ENCODE assay signal across 1 cellular context in the genomic region with DNA sequence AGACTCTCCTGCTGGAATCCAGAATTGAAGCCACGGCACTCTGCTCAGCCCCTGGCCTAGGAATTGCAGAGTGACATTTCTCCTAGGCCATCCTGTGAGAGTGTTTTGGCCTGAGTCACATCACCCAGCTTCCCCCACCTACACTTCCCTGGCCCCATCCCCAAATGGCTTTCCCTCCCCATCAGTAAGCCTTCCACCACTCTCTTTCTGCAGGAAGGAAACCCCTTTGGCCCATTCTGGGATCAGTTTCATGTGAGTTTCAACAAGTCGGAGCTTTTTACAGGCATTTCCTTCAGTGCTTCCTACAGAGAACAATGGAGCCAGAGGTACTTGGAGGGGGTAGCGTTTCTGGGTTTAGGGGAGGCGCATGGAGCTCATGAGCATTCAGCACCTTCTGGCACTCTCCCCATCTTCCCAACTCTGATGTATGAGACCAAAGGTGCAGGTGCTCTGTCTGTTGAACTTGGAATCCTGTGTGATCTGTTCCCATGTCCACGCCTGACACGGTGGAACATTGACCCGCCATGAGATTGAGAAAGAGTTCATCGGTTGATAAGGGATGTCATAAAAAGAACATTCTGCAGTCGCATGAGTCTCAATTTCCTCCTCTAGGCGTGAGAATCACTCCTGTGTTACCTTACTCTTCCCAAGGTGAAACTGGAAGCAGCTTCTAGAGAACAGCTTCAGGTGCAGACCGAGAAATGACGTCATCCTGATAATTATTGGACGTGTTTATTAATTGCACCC.
A peak's percentile ranks its signal among the peaks of the same experiment; 100 is the strongest.
TF ChIP-seq lines count a peak whose summit lies in the region.

No MANE protein-coding gene starts in this region.

TF ChIP-seq in liver, 16 proteins besides CTCF, POLR2A, EP300 and RAD21 (continued from another document):
- TF ChIP-seq SP1 (IDR thresholded peaks at IDR 0.05) (peak; percentile 85), FOXA2 (IDR thresholded peaks at IDR 0.05) (peak; percentile 74), HNF4G (IDR thresholded peaks at IDR 0.05) (peak; percentile 89), TAF1 (conservative IDR thresholded peaks at IDR 0.05) (peak; percentile 26), YY1 (IDR thresholded peaks at IDR 0.05) (peak; percentile 90), RXRA (IDR thresholded peaks at IDR 0.05) (peak; percentile 96 to 99), FOXA1 (IDR thresholded peaks at IDR 0.05) (peak; percentile 87), NR2F2 (IDR thresholded peaks at IDR 0.05) (peak; percentile 66), GABPA (IDR thresholded peaks at IDR 0.05 in 1 of 2, conservative IDR thresholded peaks at IDR 0.05 in 1 of 2) (peak in 1 of 2 donors; percentile 64), JUND (IDR thresholded peaks at IDR 0.05) (peak in 1 of 2 donors; percentile 88), EGR1 (IDR thresholded peaks at IDR 0.05; ENCODE audit: low read depth in 2 of 2) (peak in 1 of 2 donors; percentile 71), HNF4A (conservative IDR thresholded peaks at IDR 0.05) (peak; percentile 96 to 99)
- TF ChIP-seq, protein P1, sequence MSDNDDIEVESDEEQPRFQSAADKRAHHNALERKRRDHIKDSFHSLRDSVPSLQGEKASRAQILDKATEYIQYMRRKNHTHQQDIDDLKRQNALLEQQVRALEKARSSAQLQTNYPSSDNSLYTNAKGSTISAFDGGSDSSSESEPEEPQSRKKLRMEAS (IDR thresholded peaks at IDR 0.05) = peak; percentile 95
- TF ChIP-seq, protein P2, sequence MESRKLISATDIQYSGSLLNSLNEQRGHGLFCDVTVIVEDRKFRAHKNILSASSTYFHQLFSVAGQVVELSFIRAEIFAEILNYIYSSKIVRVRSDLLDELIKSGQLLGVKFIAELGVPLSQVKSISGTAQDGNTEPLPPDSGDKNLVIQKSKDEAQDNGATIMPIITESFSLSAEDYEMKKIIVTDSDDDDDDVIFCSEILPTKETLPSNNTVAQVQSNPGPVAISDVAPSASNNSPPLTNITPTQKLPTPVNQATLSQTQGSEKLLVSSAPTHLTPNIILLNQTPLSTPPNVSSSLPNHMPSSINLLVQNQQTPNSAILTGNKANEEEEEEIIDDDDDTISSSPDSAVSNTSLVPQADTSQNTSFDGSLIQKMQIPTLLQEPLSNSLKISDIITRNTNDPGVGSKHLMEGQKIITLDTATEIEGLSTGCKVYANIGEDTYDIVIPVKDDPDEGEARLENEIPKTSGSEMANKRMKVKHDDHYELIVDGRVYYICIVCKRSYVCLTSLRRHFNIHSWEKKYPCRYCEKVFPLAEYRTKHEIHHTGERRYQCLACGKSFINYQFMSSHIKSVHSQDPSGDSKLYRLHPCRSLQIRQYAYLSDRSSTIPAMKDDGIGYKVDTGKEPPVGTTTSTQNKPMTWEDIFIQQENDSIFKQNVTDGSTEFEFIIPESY (IDR thresholded peaks at IDR 0.05) = peak; percentile 91
